ENCODE assay signal across 8 cellular contexts in genomic region chr17:68398731-68399637, GRCh38. TPM values are rescaled to one million over a fixed set of nuclear protein-coding genes. Genes with fewer than 3 reads are reported as not detected.
DNase-seq lines count a peak whose midpoint lies in the region; ATAC-seq and TF ChIP-seq lines count a peak whose summit lies in the region.

No MANE protein-coding gene starts in this region.

- no peaks in the 10 kb centered on the region; the same call in 1 of the 2 replicates for H3K9me3 ChIP-seq in IMR-90 (ENCODE audit: control insufficient read depth, insufficient read depth, low read length)
- no peaks in the 10 kb centered on the region for H3K9me3 ChIP-seq in suprapubic skin

- ATAC-seq in GM21526 (IDR thresholded peaks at IDR 0.05; ENCODE audit: low FRiP score, unreplicated experiment) (peak; percentile 66), IMR-90 (ENCODE audit: low read depth) (peak; percentile 95)

- 0 out of 2 replicates have a peak overlapping the region, but pooled peaks have one; percentile 0 for H3K27ac ChIP-seq in IMR-90 (ENCODE audit: insufficient read depth, low read length)
- H3K27ac ChIP-seq in suprapubic skin: peak overlapping the region; percentile 44

- H3K14ac ChIP-seq in IMR-90 (replicated peaks; ENCODE audit: low read depth, low read length): peak overlapping the region; percentile 56

- peak overlapping the region; percentile 79 for H2BK120ac ChIP-seq in IMR-90 (ENCODE audit: low read depth, low read length)

- no peak for TF ChIP-seq EP300 in suprapubic skin (IDR thresholded peaks at IDR 0.05)

- H3K27me3 ChIP-seq in IMR-90 (ENCODE audit: control insufficient read depth, insufficient read depth, low read length) (no peaks in the 10 kb centered on the region), suprapubic skin (no peaks in the 10 kb centered on the region)

- TF ChIP-seq CTCF in IMR-90 (conservative IDR thresholded peaks at IDR 0.05; ENCODE audit: low read depth, low read length) (peak; percentile 90), suprapubic skin (IDR thresholded peaks at IDR 0.05) (peak; percentile 30 to 43)

- peak overlapping the region; percentile 87 for H2AK5ac ChIP-seq in IMR-90 (ENCODE audit: low read depth, low read length)

- H2BK20ac ChIP-seq in IMR-90 (ENCODE audit: low read depth, low read length): peak overlapping the region; percentile 42

- H4K8ac ChIP-seq in IMR-90 (ENCODE audit: low read depth in 2 of 2, low read length in 2 of 2): peak overlapping the region; percentile 25 to 93; a peak in 3 of 4 replicates

- peak overlapping the region; percentile 7; the same call in 1 of the 2 replicates for H3K9ac ChIP-seq in IMR-90 (ENCODE audit: low read depth, low read length)

- peak; percentile 89 for TF ChIP-seq RAD21 in IMR-90 (IDR thresholded peaks at IDR 0.05; ENCODE audit: low read length)

- H4K91ac ChIP-seq in IMR-90 (ENCODE audit: insufficient read depth, low read depth, low read length): peak overlapping the region; percentile 81

- in situ Hi-C loops in IMR-90 (cut with MboI; ENCODE audit: low sequenced_read_pairs) (no loop called here), T47D (cut with HindIII; ENCODE audit: low pct_unique_long_range_greater_than_20kb, low sequenced_read_pairs) (no loop called here)

- no peak overlapping the region for H3K4me2 ChIP-seq in IMR-90 (ENCODE audit: low read depth, low read length)

- H2BK15ac ChIP-seq in IMR-90 (ENCODE audit: low read depth, low read length): peak overlapping the region; percentile 51; the same call in 1 of the 3 replicates

- peak overlapping the region; percentile 91 for H2AFZ ChIP-seq in IMR-90 (replicated peaks; ENCODE audit: low read length, poor library complexity)

- CTCF ChIA-PET in IMR-90 (lab: Yijun Ruan, JAX): interaction anchor here (0.5 to 2.2 kb wide), 27 partner anchors 10 to 152 kb away, joined by 3 to 34 read pairs (median 4); partner anchors contain the start of genes ARSG, SLC16A6 and WIPI1

- H4K5ac ChIP-seq in IMR-90 (ENCODE audit: low read depth, low read length): peak overlapping the region; percentile 8; the same call in 1 of the 2 replicates

- TF ChIP-seq POLR2A in IMR-90 (IDR thresholded peaks at IDR 0.05; ENCODE audit: low read depth, low read length) (no peak), suprapubic skin (IDR thresholded peaks at IDR 0.05) (no peak)

- intact Hi-C loops in IMR-90 (cut with micrococcal nuclease): loop anchor here (1.0 kb wide), 1 partner anchor 136 kb away; no protein-coding TSS in a partner anchor

- H2BK5ac ChIP-seq in IMR-90 (ENCODE audit: low read depth, low read length, poor library complexity, severe bottlenecking): no peak overlapping the region

- H3K79me1 ChIP-seq in IMR-90 (ENCODE audit: low read depth in 1 of 2, low read length in 2 of 2): no peaks in the 10 kb centered on the region

- H3K4me3 ChIP-seq in IMR-90 (ENCODE audit: insufficient read depth, low read depth, low read length): no peak overlapping the region
- no peak overlapping the region for H3K4me3 ChIP-seq in suprapubic skin

- H3K9me1 ChIP-seq in IMR-90 (ENCODE audit: insufficient read depth, low read length): peaks cover 5% of the 10 kb centered on the region

- whole genome bisulfite sequencing in IMR-90 (ENCODE audit: extremely low coverage in 2 of 2, insufficient read length in 1 of 2), 2 experiments: no CpG with 5 or more reads among the region's 11 CpGs
- 15% methylated on average over 10 of the region's 11 CpGs for WGBS in suprapubic skin

- H3K56ac ChIP-seq in IMR-90 (ENCODE audit: extremely low read depth, insufficient read depth, low read length): no peak overlapping the region

- no peaks in the 10 kb centered on the region for H4K20me1 ChIP-seq in IMR-90 (ENCODE audit: insufficient read depth, low read length)

- POLR2A ChIA-PET in IMR-90 (lab: Charles Lee; ENCODE audit: unreplicated experiment): interaction anchor here (0.5 to 1.6 kb wide), 2 partner anchors 24 to 109 kb away, joined by 4 to 8 read pairs; partner anchors contain the start of gene SLC16A6

- dilution Hi-C loops in IMR-90 (cut with HindIII; ENCODE audit: low sequenced_read_pairs, unreplicated experiment): no loop called here

- BruUV-seq in IMR-90 (replicated peaks; lab: Mats Ljungman, UMichigan): no TSS peak

- DNase-seq in NK-92 treated with Interleukin-12 subunit alpha and Interleukin-12 subunit beta, amount 100 ng/mL, for 24 hours (lab: John Stamatoyannopoulos, UW): peak; percentile 50
- DNase-seq in NK-92 (lab: John Stamatoyannopoulos, UW; ENCODE audit: unreplicated experiment) (no peak), IMR-90 (peak; percentile 81), RPMI8226 (peak; percentile 74), T47D (ENCODE audit: low read depth in 1 of 2, low spot score in 1 of 2) (peak; percentile 87 to 88), kidney glomerular epithelial cell (lab: John Stamatoyannopoulos, UW) (peak; percentile 27), suprapubic skin (ENCODE audit: low spot score in 2 of 2) (no peak)

- H3K4me1 ChIP-seq in IMR-90 (ENCODE audit: control insufficient read depth, insufficient read depth, low read length): peaks cover 4% of the 10 kb centered on the region
- peaks cover 17% of the 10 kb centered on the region for H3K4me1 ChIP-seq in suprapubic skin

- no peaks in the 10 kb centered on the region for H3K36me3 ChIP-seq in IMR-90 (ENCODE audit: control insufficient read depth, insufficient read depth, low read length)
- H3K36me3 ChIP-seq in suprapubic skin: no peaks in the 10 kb centered on the region

- H3K18ac ChIP-seq in IMR-90 (ENCODE audit: low read depth, low read length): peak overlapping the region; percentile 18

- peak overlapping the region; percentile 4 for H3K23ac ChIP-seq in IMR-90 (ENCODE audit: low read depth, low read length)

- H3K4ac ChIP-seq in IMR-90 (ENCODE audit: low read depth, low read length): peak overlapping the region; percentile 42

- peak overlapping the region; percentile 97 for H2AK9ac ChIP-seq in IMR-90 (replicated peaks; ENCODE audit: low read depth, low read length, poor library complexity)

TF ChIP-seq in IMR-90, 13 proteins besides CTCF, POLR2A, EP300 and RAD21:
- TF ChIP-seq BHLHE40 (IDR thresholded peaks at IDR 0.05; ENCODE audit: low read depth, low read length) (no peak), RFX5 (IDR thresholded peaks at IDR 0.05; ENCODE audit: low read depth, low read length) (no peak), NFE2L2 (IDR thresholded peaks at IDR 0.05; ENCODE audit: low read depth, low read length) (no peak), CHD1 (IDR thresholded peaks at IDR 0.05; ENCODE audit: low read depth, low read length) (no peak), SMC3 (IDR thresholded peaks at IDR 0.05; ENCODE audit: low read depth, low read length) (peak; percentile 81)
TF ChIP-seq in IMR-90: peak in this region for 1.

RNA-seq across cellular contexts. Expression of gene WIPI1, which starts 58.3 kb away (rescaled TPM):
- total RNA-seq in IMR-90 (2012; rRNA removed): 74.2 and 129 TPM in 2 replicates
- polyA plus RNA-seq in IMR-90 (2012; rRNA removed): 69.4 and 78.6 TPM in 2 replicates
- polyA plus RNA-seq in IMR-90 (2012; cell fraction: cytosol; rRNA removed): 45.3 and 55.4 TPM in 2 replicates
- polyA plus RNA-seq in IMR-90 (2012; cell fraction: nucleus; rRNA removed; ENCODE audit: low replicate concordance): 42.7 and 88.2 TPM in 2 replicates
- total RNA-seq in suprapubic skin: 10 to 100 TPM; 19.3 to 35.1 (median 27.8) TPM

Comparison
In these comparisons a context has a peak if more than half of its experiments do, and no peak if none do; other contexts are left out.
1. DNase-seq: peak in NK-92 treated with Interleukin-12 subunit alpha and Interleukin-12 subunit beta, amount 100 ng/mL, for 24 hours (single experiment), IMR-90 (single experiment), RPMI8226 (single experiment), T47D (2 of 2) and kidney glomerular epithelial cell (single experiment); none in NK-92 (single experiment) and suprapubic skin (0 of 2).